In genomic region chr9:105881654-105882349, GRCh38 we compare ENCODE assay signal across 8 cellular contexts.
DNase-seq lines count a peak whose midpoint lies in the region; ATAC-seq and TF ChIP-seq lines count a peak whose summit lies in the region.

No MANE protein-coding gene starts in this region.

- peaks cover 11% of the 10 kb centered on the region for H3K4me1 ChIP-seq in Karpas-422 (ENCODE audit: low read length)
- no peaks in the 10 kb centered on the region for H3K4me1 ChIP-seq in RWPE2 (ENCODE audit: insufficient read depth, poor library complexity, severe bottlenecking)
- no peaks in the 10 kb centered on the region for H3K4me1 ChIP-seq in psoas muscle
- H3K4me1 ChIP-seq in suprapubic skin, result no peaks in the 10 kb centered on the region

- H3K27ac ChIP-seq in Karpas-422 (ENCODE audit: low read length) (no peak overlapping the region), RWPE2 (ENCODE audit: poor library complexity, severe bottlenecking) (no peak overlapping the region), psoas muscle (no peak overlapping the region), suprapubic skin (no peak overlapping the region)

- no peaks in the 10 kb centered on the region for H3K79me2 ChIP-seq in Karpas-422 (ENCODE audit: low read length)

- DNase-seq in DMS153 (lab: John Stamatoyannopoulos, UW), result peak; percentile 41
- peak; percentile 92 for DNase-seq in Karpas-422
- no peak for DNase-seq in RWPE2 (ENCODE audit: low spot score)
- DNase-seq in activated effector memory CD4-positive, alpha-beta T cell treated with Interleukin-2 at 50 U/mL for 16 hours, result peak; percentile 31
- peak; percentile 86 for DNase-seq in globus pallidus (ENCODE audit: low spot score)
- DNase-seq in psoas muscle, result peak; percentile 37 to 66
- DNase-seq in suprapubic skin (ENCODE audit: low spot score in 2 of 2), result no peak

- intact Hi-C loops in psoas muscle (cut with DNase I), result loop anchor here (2.0 to 5.0 kb wide), 3 partner anchors 40 to 275 kb away; no protein-coding TSS in a partner anchor

- no peaks in the 10 kb centered on the region for H3K27me3 ChIP-seq in Karpas-422 (ENCODE audit: low read length)
- H3K27me3 ChIP-seq in RWPE2 (ENCODE audit: insufficient read depth, poor library complexity, severe bottlenecking), result no peaks in the 10 kb centered on the region
- no peaks in the 10 kb centered on the region for H3K27me3 ChIP-seq in psoas muscle (ENCODE audit: insufficient read depth in 3 of 3, low read length in 2 of 3)
- no peaks in the 10 kb centered on the region for H3K27me3 ChIP-seq in suprapubic skin

- H3K36me3 ChIP-seq in Karpas-422 (ENCODE audit: insufficient read depth, low read length), result no peaks in the 10 kb centered on the region
- H3K36me3 ChIP-seq in RWPE2 (ENCODE audit: low read depth), result no peaks in the 10 kb centered on the region
- no peaks in the 10 kb centered on the region for H3K36me3 ChIP-seq in psoas muscle (ENCODE audit: insufficient read depth in 1 of 2, low read depth in 1 of 2)
- no peaks in the 10 kb centered on the region for H3K36me3 ChIP-seq in suprapubic skin

- no peaks in the 10 kb centered on the region for H3K9me2 ChIP-seq in Karpas-422 (replicated peaks; ENCODE audit: insufficient read depth, low read length)

- H2AFZ ChIP-seq in Karpas-422 (ENCODE audit: low read length), result no peak overlapping the region

- H3K9ac ChIP-seq in Karpas-422 (ENCODE audit: low read length), result no peak overlapping the region

- no peak overlapping the region for H3K4me2 ChIP-seq in Karpas-422 (ENCODE audit: low read depth, low read length, poor library complexity, severe bottlenecking)

- TF ChIP-seq EP300 in suprapubic skin (IDR thresholded peaks at IDR 0.05), result no peak

- peak; percentile 36 for ATAC-seq in GM21423 (IDR thresholded peaks at IDR 0.05; ENCODE audit: unreplicated experiment)
- ATAC-seq in RWPE2 (ENCODE audit: low read depth), result peak; percentile 75
- peak; percentile 59 to 84 (median 68) for ATAC-seq in psoas muscle

- WGBS in psoas muscle, 3 donors, result 38 to 46% (median 44%) methylated on average over 10 of the region's 10 CpGs
- WGBS in suprapubic skin, result 34% methylated on average over 10 of the region's 10 CpGs

- TF ChIP-seq POLR2A in suprapubic skin (IDR thresholded peaks at IDR 0.05), result no peak

- no peaks in the 10 kb centered on the region for H4K20me1 ChIP-seq in Karpas-422 (ENCODE audit: insufficient read depth, low read depth, low read length)

- no peak overlapping the region for H3K4me3 ChIP-seq in Karpas-422 (ENCODE audit: low read length)
- no peak overlapping the region for H3K4me3 ChIP-seq in RWPE2 (ENCODE audit: severe bottlenecking)
- no peak overlapping the region for H3K4me3 ChIP-seq in psoas muscle
- H3K4me3 ChIP-seq in suprapubic skin, result no peak overlapping the region

- TF ChIP-seq CTCF in RWPE2 (IDR thresholded peaks at IDR 0.05; ENCODE audit: poor library complexity, severe bottlenecking) (peak; percentile 91), psoas muscle (IDR thresholded peaks at IDR 0.05) (peak; percentile 82), suprapubic skin (IDR thresholded peaks at IDR 0.05) (peak in 1 of 2 donors; percentile 81)

- H3K9me3 ChIP-seq in Karpas-422 (ENCODE audit: low read length) (no peaks in the 10 kb centered on the region), RWPE2 (ENCODE audit: severe bottlenecking) (no peaks in the 10 kb centered on the region), psoas muscle (no peaks in the 10 kb centered on the region), suprapubic skin (no peaks in the 10 kb centered on the region)

Comparison
In these comparisons a context has a peak if more than half of its experiments do, and no peak if none do; other contexts are left out.
1. DNase-seq: peak in DMS153 (single experiment), Karpas-422 (single experiment), activated effector memory CD4-positive, alpha-beta T cell treated with Interleukin-2 at 50 U/mL for 16 hours (single experiment), globus pallidus (single experiment) and psoas muscle (2 of 2); none in RWPE2 (single experiment) and suprapubic skin (0 of 2).
2. Peak in every context shown above with its lines, with median percentiles within 50 percentile points of each other: ATAC-seq.